Comparison of ENCODE assay signal across 8 cellular contexts in genomic region chr17:41771389-41772206, GRCh38. TPM values are rescaled to one million over a fixed set of nuclear protein-coding genes. Genes with fewer than 3 reads are reported as not detected.
DNase-seq lines count a peak whose midpoint lies in the region; ATAC-seq and TF ChIP-seq lines count a peak whose summit lies in the region.
"Had no signal": no experiment of that assay in that cellular context is flagged by ENCODE, and none has a peak within 500 bp of the region (broad histone marks: within the 10 kb centered on the region; RNA-seq: fewer than 3 reads in every experiment).

No MANE protein-coding gene starts in this region.

- DNase-seq in GM23338 (ENCODE audit: low spot score) (no peak), iPS-NIHi7 (ENCODE audit: extremely low spot score) (peak; percentile 30), AML-193 (lab: John Stamatoyannopoulos, UW) (no peak), SKM-1 (lab: John Stamatoyannopoulos, UW; ENCODE audit: unreplicated experiment) (no peak)
- DNase-seq: activated CD4-positive, alpha-beta memory T cell treated with anti-CD3 and anti-CD28 coated beads for 36 hours; CD8-positive, alpha-beta memory T cell had no signal

- H3K4me1 ChIP-seq in GM23338 (ENCODE audit: insufficient read depth): peaks cover 43% of the 10 kb centered on the region

- H3K36me3 ChIP-seq in GM23338 (ENCODE audit: insufficient read depth): peaks cover 7% of the 10 kb centered on the region

- no peak for ATAC-seq in GM23338
- ATAC-seq: sciatic nerve had no signal

- H3K27ac ChIP-seq in GM23338 (ENCODE audit: low read depth): 0 out of 2 replicates have a peak overlapping the region, but pooled peaks have one; percentile 19

- H3K27ac Mint-ChIP-seq in GM23338: peak overlapping the region; percentile 95
- H3K27ac Mint-ChIP-seq: activated CD4-positive, alpha-beta memory T cell treated with anti-CD3 and anti-CD28 coated beads for 36 hours; CD8-positive, alpha-beta memory T cell had no signal

- no peaks in the 10 kb centered on the region for H3K27me3 ChIP-seq in GM23338 (ENCODE audit: insufficient read depth)
- H3K27me3 ChIP-seq: cardiac muscle cell had no signal

- peaks cover 58% of the 10 kb centered on the region for H3K36me3 Mint-ChIP-seq in GM23338 (ENCODE audit: low read depth)
- H3K36me3 Mint-ChIP-seq: activated CD4-positive, alpha-beta memory T cell treated with anti-CD3 and anti-CD28 coated beads for 36 hours; CD8-positive, alpha-beta memory T cell had no signal

- no peaks in the 10 kb centered on the region for H3K9me3 Mint-ChIP-seq in GM23338
- H3K9me3 Mint-ChIP-seq: activated CD4-positive, alpha-beta memory T cell treated with anti-CD3 and anti-CD28 coated beads for 36 hours had no signal

- H3K79me2 ChIP-seq in GM23338 (replicated peaks; ENCODE audit: insufficient read depth): peaks cover 27% of the 10 kb centered on the region

- H3K4me1 Mint-ChIP-seq in GM23338: peaks cover 46% of the 10 kb centered on the region
- H3K4me1 Mint-ChIP-seq: CD8-positive, alpha-beta memory T cell had no signal

- H3F3A ChIP-seq in GM23338 (replicated peaks; ENCODE audit: low read depth): 0 out of 2 replicates have a peak, but pooled peaks cover 12% of the 10 kb centered on the region

- H3K9me2 ChIP-seq in GM23338 (ENCODE audit: insufficient read depth): no peaks in the 10 kb centered on the region

- no peak overlapping the region for H2AFZ ChIP-seq in GM23338

- H3K4me3 ChIP-seq in GM23338: no peak overlapping the region
- H3K4me3 ChIP-seq: cardiac muscle cell had no signal

- H3K4me2 ChIP-seq in GM23338: peak overlapping the region; percentile 68

- H4K20me1 ChIP-seq in GM23338 (replicated peaks; ENCODE audit: insufficient read depth): no peaks in the 10 kb centered on the region; the same call in none of the 2 replicates

- peaks cover 13% of the 10 kb centered on the region for H3K27me3 Mint-ChIP-seq in GM23338 (ENCODE audit: insufficient read depth, low read depth, poor library complexity)

- no peak for TF ChIP-seq CTCF in GM23338 (conservative IDR thresholded peaks at IDR 0.05; ENCODE audit: low read depth in 2 of 2)

- H3K4me3 Mint-ChIP-seq in GM23338: no peak overlapping the region; the same call in 2 of the 3 replicates
- H3K4me3 Mint-ChIP-seq: activated CD4-positive, alpha-beta memory T cell treated with anti-CD3 and anti-CD28 coated beads for 36 hours; CD8-positive, alpha-beta memory T cell had no signal

TF ChIP-seq in GM23338, 12 proteins besides CTCF, POLR2A, EP300 and RAD21:
- no peak for TF ChIP-seq ETS1 (IDR thresholded peaks at IDR 0.05)
- no peak for TF ChIP-seq EZH2phosphoT487 (IDR thresholded peaks at IDR 0.05; ENCODE audit: unreplicated experiment)
- no peak for TF ChIP-seq CREB1 (CRISPR knock-in tag; IDR thresholded peaks at IDR 0.05; ENCODE audit: low read depth)
- TF ChIP-seq REST (IDR thresholded peaks at IDR 0.05; ENCODE audit: unreplicated experiment): no peak
- TF ChIP-seq STAT1 (IDR thresholded peaks at IDR 0.05; ENCODE audit: unreplicated experiment): no peak
- TF ChIP-seq EZH2 (IDR thresholded peaks at IDR 0.05; ENCODE audit: low read depth, unreplicated experiment): no peak
- TF ChIP-seq POLR2AphosphoS5 (IDR thresholded peaks at IDR 0.05; ENCODE audit: low read depth): no peak

RNA-seq across cellular contexts. Expression of gene JUP, which starts 14.9 kb away (rescaled TPM):
- 160 and 177 TPM in 2 replicates for total RNA-seq in GM23338 (2014; rRNA removed; shearing (Covaris generic))
- polyA plus RNA-seq in GM23338 (2016; fragmentation: Nextera tagmentation; extraction: Ambion mirVana): 45.5 and 47.2 TPM in 2 replicates
- polyA plus RNA-seq: CD8-positive, alpha-beta memory T cell had no signal

RNA-seq across cellular contexts. Expression of gene HAP1, which starts 37.2 kb away (rescaled TPM):
- 2.2 and 3.5 TPM in 2 replicates for total RNA-seq in GM23338 (2014; rRNA removed; shearing (Covaris generic))
- 1.4 and 1.6 TPM in 2 replicates for polyA plus RNA-seq in GM23338 (2016; fragmentation: Nextera tagmentation; extraction: Ambion mirVana)
- total RNA-seq: activated CD4-positive, alpha-beta memory T cell treated with anti-CD3 and anti-CD28 coated beads for 36 hours had no signal
- polyA plus RNA-seq: CD8-positive, alpha-beta memory T cell had no signal

RNA-seq across cellular contexts. Expression of gene P3H4, which starts 40.2 kb away (rescaled TPM):
- total RNA-seq in GM23338 (2014; rRNA removed; shearing (Covaris generic)): 27.9 and 33.3 TPM in 2 replicates
- polyA plus RNA-seq in GM23338 (2016; fragmentation: Nextera tagmentation; extraction: Ambion mirVana): 16.0 and 17.0 TPM in 2 replicates

RNA-seq across cellular contexts. Expression of gene FKBP10, which starts 41.2 kb away (rescaled TPM):
- total RNA-seq in GM23338 (2014; rRNA removed; shearing (Covaris generic)): 137 and 151 TPM in 2 replicates
- polyA plus RNA-seq in GM23338 (2016; fragmentation: Nextera tagmentation; extraction: Ambion mirVana): 26.2 and 32.2 TPM in 2 replicates
- polyA plus RNA-seq: CD8-positive, alpha-beta memory T cell had no signal

RNA-seq across cellular contexts. Expression of gene GAST, which starts 59.5 kb away (rescaled TPM):
- not detected in 2 replicates for total RNA-seq in GM23338 (2014; rRNA removed; shearing (Covaris generic))
- not detected in 2 replicates for polyA plus RNA-seq in GM23338 (2016; fragmentation: Nextera tagmentation; extraction: Ambion mirVana)
- total RNA-seq: activated CD4-positive, alpha-beta memory T cell treated with anti-CD3 and anti-CD28 coated beads for 36 hours; cardiac muscle cell; CD8-positive, alpha-beta memory T cell; sciatic nerve had no signal
- polyA plus RNA-seq: cardiac muscle cell; CD8-positive, alpha-beta memory T cell had no signal
